ENCODE assay signal across 12 cellular contexts in the genomic region with DNA sequence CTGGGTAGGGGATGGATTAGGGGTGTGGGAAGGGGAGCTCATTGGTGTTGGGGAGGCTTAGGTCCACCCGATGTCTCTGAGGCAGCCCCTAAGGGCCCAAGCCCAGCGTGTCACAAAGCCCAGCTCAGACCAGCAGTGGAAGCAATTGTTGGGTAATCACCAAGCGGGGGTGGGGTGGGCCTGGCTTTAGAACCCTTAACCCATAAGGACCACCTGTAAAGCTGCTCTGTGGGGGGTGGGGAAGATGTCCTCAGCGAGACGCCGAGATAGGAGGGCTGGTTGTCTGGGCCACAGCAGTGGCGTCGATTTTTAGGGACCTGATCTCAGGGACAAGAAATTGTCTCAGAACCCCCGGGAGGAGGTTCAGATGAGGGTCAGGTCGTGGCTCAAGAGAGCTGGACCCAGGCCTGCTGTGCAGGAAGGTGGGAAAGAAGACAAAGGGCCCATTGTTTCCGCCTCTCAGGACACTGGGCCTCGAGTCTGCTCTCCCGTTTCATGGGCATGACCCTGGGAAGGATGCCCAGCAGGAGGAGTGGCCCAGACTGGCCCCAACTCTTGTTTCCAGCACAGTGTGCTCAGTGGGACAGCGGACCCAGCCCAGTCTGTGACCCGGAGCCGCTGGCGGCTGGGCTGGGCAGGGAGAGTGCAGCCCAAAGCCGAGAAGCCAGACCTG. TPM values are rescaled to one million over a fixed set of nuclear protein-coding genes. Genes with fewer than 3 reads are reported as not detected.
DNase-seq lines count a peak whose midpoint lies in the region; ATAC-seq and TF ChIP-seq lines count a peak whose summit lies in the region.
"Had no signal": no experiment of that assay in that cellular context is flagged by ENCODE, and none has a peak within 500 bp of the region (broad histone marks: within the 10 kb centered on the region; RNA-seq: fewer than 3 reads in every experiment).

No MANE protein-coding gene starts in this region.

- CTCF ChIA-PET in activated CD4-positive, alpha-beta T cell treated with anti-CD3 and anti-CD28 coated beads, Interleukin-2, amount 10 ng/mL, durations not matched to agents 7 days and 5 days (lab: Charles Lee): interaction anchor here (0.6 to 1.4 kb wide), 3 partner anchors 12 to 245 kb away, joined by 3 to 4 read pairs (median 3); no protein-coding TSS in a partner anchor

- H3K4me1 Mint-ChIP-seq in progenitor cell of endocrine pancreas (ENCODE audit: low read depth): peaks cover 20% of the 10 kb centered on the region
- peaks cover 9% of the 10 kb centered on the region for H3K4me1 Mint-ChIP-seq in activated CD4-positive, alpha-beta T cell treated with anti-CD3 and anti-CD28 coated beads, Interleukin-2, amount 10 ng/mL, durations not matched to agents 7 days and 5 days

- no peak for TF ChIP-seq CTCF in progenitor cell of endocrine pancreas (IDR thresholded peaks at IDR 0.05; ENCODE audit: unreplicated experiment)

- no peak for ATAC-seq in HG03460 (IDR thresholded peaks at IDR 0.05; ENCODE audit: unreplicated experiment)

- DNase-seq in G401 (ENCODE audit: low spot score): peak; percentile 27
- DNase-seq in SW480 (ENCODE audit: low spot score): peak; percentile 60
- peak in 43 of 51 donors; percentile 20 to 91 (median 63) for DNase-seq in hypothalamus (lab: John Stamatoyannopoulos, UW)
- DNase-seq in progenitor cell of endocrine pancreas (ENCODE audit: low spot score, unreplicated experiment): no peak
- DNase-seq in activated CD4-positive, alpha-beta T cell treated with anti-CD3 and anti-CD28 coated beads, Interleukin-2, amount 10 ng/mL, durations not matched to agents 7 days and 5 days: no peak
- DNase-seq in HCEC 1CT: no peak
- DNase-seq in NK-92 (lab: John Stamatoyannopoulos, UW; ENCODE audit: unreplicated experiment): no peak
- DNase-seq: brain microvascular endothelial cell, GF-D8, NCI-H524 had no signal

- no peaks in the 10 kb centered on the region for H3K9me3 Mint-ChIP-seq in progenitor cell of endocrine pancreas (ENCODE audit: low read depth)
- no peaks in the 10 kb centered on the region for H3K9me3 Mint-ChIP-seq in activated CD4-positive, alpha-beta T cell treated with anti-CD3 and anti-CD28 coated beads, Interleukin-2, amount 10 ng/mL, durations not matched to agents 7 days and 5 days
- H3K9me3 Mint-ChIP-seq: natural killer cell treated with Interleukin-12 subunit alpha and Interleukin-12 subunit beta and Interleukin-15 and Interleukin-18, amount 100 ng/mL, for 72 hours had no signal

- H3K36me3 Mint-ChIP-seq in progenitor cell of endocrine pancreas (ENCODE audit: insufficient read depth): peaks cover 5% of the 10 kb centered on the region
- H3K36me3 Mint-ChIP-seq in activated CD4-positive, alpha-beta T cell treated with anti-CD3 and anti-CD28 coated beads, Interleukin-2, amount 10 ng/mL, durations not matched to agents 7 days and 5 days (ENCODE audit: low read depth): peaks cover 20% of the 10 kb centered on the region

- POLR2A ChIA-PET in activated CD4-positive, alpha-beta T cell treated with anti-CD3 and anti-CD28 coated beads, Interleukin-2, amount 10 ng/mL, durations not matched to agents 7 days and 5 days (lab: Charles Lee): no interaction called here

- no peak overlapping the region for H3K4me3 Mint-ChIP-seq in progenitor cell of endocrine pancreas (ENCODE audit: low read depth)
- no peak overlapping the region for H3K4me3 Mint-ChIP-seq in activated CD4-positive, alpha-beta T cell treated with anti-CD3 and anti-CD28 coated beads, Interleukin-2, amount 10 ng/mL, durations not matched to agents 7 days and 5 days
- H3K4me3 Mint-ChIP-seq: natural killer cell treated with Interleukin-12 subunit alpha and Interleukin-12 subunit beta and Interleukin-15 and Interleukin-18, amount 100 ng/mL, for 72 hours had no signal

- in situ Hi-C loops in G401 (cut with HindIII; ENCODE audit: low sequenced_read_pairs): no loop called here

- no peaks in the 10 kb centered on the region for H3K27me3 Mint-ChIP-seq in progenitor cell of endocrine pancreas
- H3K27me3 Mint-ChIP-seq in activated CD4-positive, alpha-beta T cell treated with anti-CD3 and anti-CD28 coated beads, Interleukin-2, amount 10 ng/mL, durations not matched to agents 7 days and 5 days: no peaks in the 10 kb centered on the region
- H3K27me3 Mint-ChIP-seq: natural killer cell treated with Interleukin-12 subunit alpha and Interleukin-12 subunit beta and Interleukin-15 and Interleukin-18, amount 100 ng/mL, for 72 hours had no signal

- peak overlapping the region; percentile 52 for H3K27ac Mint-ChIP-seq in progenitor cell of endocrine pancreas
- no peak overlapping the region for H3K27ac Mint-ChIP-seq in activated CD4-positive, alpha-beta T cell treated with anti-CD3 and anti-CD28 coated beads, Interleukin-2, amount 10 ng/mL, durations not matched to agents 7 days and 5 days
- H3K27ac Mint-ChIP-seq: natural killer cell treated with Interleukin-12 subunit alpha and Interleukin-12 subunit beta and Interleukin-15 and Interleukin-18, amount 100 ng/mL, for 72 hours had no signal

RNA-seq across cellular contexts. Expression of gene ST6GALNAC2, which starts 15.9 kb away (rescaled TPM):
- 14.3 and 30.6 TPM in 2 replicates for total RNA-seq in G401 (2014; rRNA removed; shearing (Covaris generic))
- 0.62 and 1.2 TPM in 2 replicates for total RNA-seq in progenitor cell of endocrine pancreas
- not detected for total RNA-seq in activated CD4-positive, alpha-beta T cell treated with anti-CD3 and anti-CD28 coated beads, Interleukin-2, amount 10 ng/mL, durations not matched to agents 7 days and 5 days

RNA-seq across cellular contexts. Expression of gene PRCD, which starts 29.9 kb away (rescaled TPM):
- total RNA-seq in G401 (2014; rRNA removed; shearing (Covaris generic)): 9.4 and 12.2 TPM in 2 replicates
- 0.86 and 1.7 TPM in 2 replicates for total RNA-seq in progenitor cell of endocrine pancreas
- not detected for total RNA-seq in activated CD4-positive, alpha-beta T cell treated with anti-CD3 and anti-CD28 coated beads, Interleukin-2, amount 10 ng/mL, durations not matched to agents 7 days and 5 days

RNA-seq across cellular contexts. Expression of gene CYGB, which starts 32.2 kb away (rescaled TPM):
- total RNA-seq in G401 (2014; rRNA removed; shearing (Covaris generic)): 3.1 and 3.3 TPM in 2 replicates
- total RNA-seq in progenitor cell of endocrine pancreas: 0.46 and 1.0 TPM in 2 replicates
- total RNA-seq in activated CD4-positive, alpha-beta T cell treated with anti-CD3 and anti-CD28 coated beads, Interleukin-2, amount 10 ng/mL, durations not matched to agents 7 days and 5 days: not detected

Comparison
In these comparisons a context has a peak if more than half of its experiments do, and no peak if none do; other contexts are left out.
1. DNase-seq: peak in G401 (single experiment), SW480 (single experiment) and hypothalamus (43 of 51); none in progenitor cell of endocrine pancreas (single experiment), activated CD4-positive, alpha-beta T cell treated with anti-CD3 and anti-CD28 coated beads, Interleukin-2, amount 10 ng/mL, durations not matched to agents 7 days and 5 days (single experiment), HCEC 1CT (single experiment) and NK-92 (single experiment).